In genomic region chr22:23716811-23717801, GRCh38 we compare ENCODE assay signal across 1 cellular context.
TF ChIP-seq lines count a peak whose summit lies in the region.

No MANE protein-coding gene starts in this region.

TF ChIP-seq in HEK293, 187 proteins besides CTCF, POLR2A, EP300 and RAD21 (continued from another document):
- TF ChIP-seq PATZ1 (tag by site-specific recombination; IDR thresholded peaks at IDR 0.05) (peak; percentile 99), INSM2 (tag by site-specific recombination; IDR thresholded peaks at IDR 0.05) (peak; percentile 89), ZNF660 (tag by site-specific recombination; IDR thresholded peaks at IDR 0.05) (no peak; the same call in 1 of the 2 replicates), SP7 (tag by site-specific recombination; IDR thresholded peaks at IDR 0.05) (peak; percentile 80), ZNF449 (tag by site-specific recombination; IDR thresholded peaks at IDR 0.05) (no peak), BCL6B (tag by site-specific recombination; IDR thresholded peaks at IDR 0.05) (no peak), PRDM4 (tag by site-specific recombination; IDR thresholded peaks at IDR 0.05) (peak; percentile 57), ZFP69B (tag by site-specific recombination; IDR thresholded peaks at IDR 0.05) (0 out of 2 replicates have a peak, but pooled peaks have one; percentile 13), ZBTB17 (tag by site-specific recombination; IDR thresholded peaks at IDR 0.05) (peak; percentile 92), ZNF701 (tag by site-specific recombination; IDR thresholded peaks at IDR 0.05) (no peak), ZNF692 (tag by site-specific recombination; IDR thresholded peaks at IDR 0.05) (peak; percentile 65), ZNF18 (tag by site-specific recombination; IDR thresholded peaks at IDR 0.05) (0 out of 2 replicates have a peak, but pooled peaks have one; percentile 22), ZNF404 (tag by site-specific recombination; IDR thresholded peaks at IDR 0.05) (no peak), BCL11B (tag by site-specific recombination; IDR thresholded peaks at IDR 0.05; ENCODE audit: low read depth) (peak; percentile 72; the same call in 1 of the 2 replicates), OVOL3 (tag by site-specific recombination; IDR thresholded peaks at IDR 0.05) (peak; percentile 78), MEIS1 (CRISPR knock-in tag; IDR thresholded peaks at IDR 0.05; ENCODE audit: borderline replicate concordance) (no peak), ZNF580 (tag by site-specific recombination; IDR thresholded peaks at IDR 0.05) (peak; percentile 92), ZNF2 (tag by site-specific recombination; IDR thresholded peaks at IDR 0.05) (peak; percentile 86), ZBTB48 (tag by site-specific recombination; IDR thresholded peaks at IDR 0.05) (peak; percentile 70), GLIS1 (tag by site-specific recombination; IDR thresholded peaks at IDR 0.05) (peak; percentile 78), ZBTB8A (tag by site-specific recombination; IDR thresholded peaks at IDR 0.05) (peak; percentile 69), MZF1 (tag by site-specific recombination; IDR thresholded peaks at IDR 0.05; ENCODE audit: borderline replicate concordance) (0 out of 2 replicates have a peak, but pooled peaks have one; percentile 42), ZNF121 (tag by site-specific recombination; IDR thresholded peaks at IDR 0.05) (no peak), ZNF24 (tag by site-specific recombination; IDR thresholded peaks at IDR 0.05) (peak; percentile 87), ZNF223 (tag by site-specific recombination; IDR thresholded peaks at IDR 0.05) (no peak), GLIS2 (tag by site-specific recombination; IDR thresholded peaks at IDR 0.05) (peak; percentile 89)
